22 cellular contexts compared by ENCODE assay signal in the genomic region with DNA sequence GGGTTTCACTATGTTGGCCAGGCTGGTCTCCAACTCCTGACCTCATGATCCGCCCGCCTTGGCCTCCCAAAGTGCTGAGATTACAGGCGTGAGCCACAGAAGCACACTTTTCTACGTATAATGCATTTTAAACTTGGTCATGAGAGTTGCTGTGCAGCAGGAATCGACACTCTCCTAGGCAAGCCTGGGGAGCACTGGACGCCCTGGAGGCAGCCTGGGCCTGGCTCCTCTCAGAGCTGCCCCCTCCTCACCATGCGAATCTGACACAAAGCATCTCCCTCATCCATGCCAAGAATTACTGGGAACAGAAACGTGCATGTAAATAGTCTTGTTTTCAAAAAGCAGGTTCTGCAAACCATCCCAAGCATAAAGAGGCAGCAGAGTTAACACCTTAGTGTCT.
DNase-seq lines count a peak whose midpoint lies in the region; ATAC-seq and TF ChIP-seq lines count a peak whose summit lies in the region.
"Had no signal": no experiment of that assay in that cellular context is flagged by ENCODE, and none has a peak within 500 bp of the region (broad histone marks: within the 10 kb centered on the region; RNA-seq: fewer than 3 reads in every experiment).

No MANE protein-coding gene starts in this region.

- H3K9me3 Mint-ChIP-seq in GM23338 = peaks cover 2% of the 10 kb centered on the region; the same call in 1 of the 3 replicates
- H3K9me3 Mint-ChIP-seq in WTC11 = no peaks in the 10 kb centered on the region
- H3K9me3 Mint-ChIP-seq in osteocyte (ENCODE audit: unreplicated experiment) = no peaks in the 10 kb centered on the region
- H3K9me3 Mint-ChIP-seq: activated CD8-positive, alpha-beta T cell treated with anti-CD3 and anti-CD28 coated beads for 36 hours; activated naive CD8-positive, alpha-beta T cell treated with anti-CD3 and anti-CD28 coated beads for 36 hours; activated T-helper 2 cell treated with anti-CD3 and anti-CD28 coated beads, Interferon-gamma antibody, Interleukin-2, Interleukin-4, amounts not matched to agents 10 μg/mL and 5 μg/mL and 100 μg/mL, durations not matched to agents 14 hours and 24 hours and 36 hours; central memory CD8-positive, alpha-beta T cell; dendritic cell treated with granulocyte-macrophage colony-stimulating factor and Interleukin-4, amounts not matched to agents 40 ng/mL and 50 ng/mL, for 4 days; naive thymus-derived CD8-positive, alpha-beta T cell; T-helper 1 cell treated with Interleukin-12 subunit alpha and Interleukin-12 subunit beta and Interleukin-4 antibody, amounts not matched to agents 30 μg/mL and 1 μg/mL, for 36 hours had no signal

- H3K9me3 ChIP-seq in muscle layer of colon (ENCODE audit: low read length) (no peaks in the 10 kb centered on the region), thyroid gland (no peaks in the 10 kb centered on the region)
- H3K9me3 ChIP-seq: left lung, pancreas, upper lobe of left lung had no signal

- TF ChIP-seq POLR2A in thyroid gland (IDR thresholded peaks at IDR 0.05) = no peak

- peaks cover 10% of the 10 kb centered on the region for H3K36me3 Mint-ChIP-seq in GM23338 (ENCODE audit: low read depth)
- H3K36me3 Mint-ChIP-seq in WTC11 = peaks cover 12% of the 10 kb centered on the region
- H3K36me3 Mint-ChIP-seq in osteocyte (ENCODE audit: unreplicated experiment) = peaks cover 9% of the 10 kb centered on the region

- no peak for TF ChIP-seq CTCF in GM23338 (conservative IDR thresholded peaks at IDR 0.05; ENCODE audit: low read depth in 2 of 2)
- no peak for TF ChIP-seq CTCF in WTC11 (IDR thresholded peaks at IDR 0.05)
- TF ChIP-seq CTCF in osteocyte (IDR thresholded peaks at IDR 0.05) = no peak
- TF ChIP-seq CTCF in thyroid gland (IDR thresholded peaks at IDR 0.05) = no peak

- H3K79me2 ChIP-seq in GM23338 (replicated peaks; ENCODE audit: insufficient read depth) = peaks cover 3% of the 10 kb centered on the region; the same call in 1 of the 2 replicates

- no peak for ATAC-seq in GM23338
- no peak for ATAC-seq in WTC11
- ATAC-seq in HG02938 (IDR thresholded peaks at IDR 0.05; ENCODE audit: unreplicated experiment) = no peak
- no peak for ATAC-seq in GM19328 (IDR thresholded peaks at IDR 0.05; ENCODE audit: unreplicated experiment)
- ATAC-seq: activated CD8-positive, alpha-beta T cell treated with anti-CD3 and anti-CD28 coated beads for 36 hours; left lung; naive thymus-derived CD8-positive, alpha-beta T cell; pancreas had no signal

- POLR2A ChIA-PET in WTC11 (lab: Charles Lee) = no interaction called here

- 83 to 87% methylated on average over 8 of the region's 8 CpGs for WGBS in thyroid gland, 2 donors

- CTCF ChIA-PET in WTC11 (lab: Charles Lee) = interaction anchor here (1.4 kb wide), 1 partner anchor 31 kb away, joined by 3 read pairs; no protein-coding TSS in a partner anchor

- H3K4me1 Mint-ChIP-seq in GM23338 (peaks cover 33% of the 10 kb centered on the region), WTC11 (peaks cover 30% of the 10 kb centered on the region), osteocyte (ENCODE audit: unreplicated experiment) (peaks cover 22% of the 10 kb centered on the region)
- H3K4me1 Mint-ChIP-seq: activated naive CD8-positive, alpha-beta T cell treated with anti-CD3 and anti-CD28 coated beads for 36 hours; central memory CD8-positive, alpha-beta T cell had no signal

- H3F3A ChIP-seq in GM23338 (replicated peaks; ENCODE audit: low read depth) = no peaks in the 10 kb centered on the region

- H3K27ac ChIP-seq in GM23338 (ENCODE audit: low read depth) (no peak overlapping the region), muscle layer of colon (ENCODE audit: low read depth, low read length) (peak overlapping the region; percentile 19), thyroid gland (no peak overlapping the region)
- H3K27ac ChIP-seq: left lung, pancreas, upper lobe of left lung had no signal

- intact Hi-C loops in thyroid gland (cut with DNase I) = no loop called here

- H4K20me1 ChIP-seq in GM23338 (replicated peaks; ENCODE audit: insufficient read depth) = 0 out of 2 replicates have a peak, but pooled peaks cover 3% of the 10 kb centered on the region

- DNase-seq in 8988T = peak; percentile 8
- no peak for DNase-seq in GM23338 (ENCODE audit: low spot score)
- DNase-seq in WTC11 (ENCODE audit: low spot score) = no peak
- DNase-seq in osteocyte (ENCODE audit: extremely low spot score, unreplicated experiment) = no peak
- DNase-seq in thyroid gland = no peak
- DNase-seq: activated CD4-positive, alpha-beta T cell treated with anti-CD3 and anti-CD28 coated beads for 1 hour; activated CD8-positive, alpha-beta T cell treated with anti-CD3 and anti-CD28 coated beads for 36 hours; activated naive CD8-positive, alpha-beta T cell treated with anti-CD3 and anti-CD28 coated beads for 36 hours; midbrain; naive thymus-derived CD8-positive, alpha-beta T cell; NCI-H1092; NCI-H526 treated with DMSO at 0.1 percent for 48 hours; pancreas had no signal

- no peak overlapping the region for H3K4me2 ChIP-seq in GM23338

- peak overlapping the region; percentile 33; the same call in 1 of the 2 replicates for H3K27ac Mint-ChIP-seq in GM23338
- H3K27ac Mint-ChIP-seq in WTC11 = peak overlapping the region; percentile 88
- H3K27ac Mint-ChIP-seq in osteocyte (ENCODE audit: unreplicated experiment) = no peak overlapping the region
- H3K27ac Mint-ChIP-seq: activated CD8-positive, alpha-beta T cell treated with anti-CD3 and anti-CD28 coated beads for 36 hours; activated naive CD8-positive, alpha-beta T cell treated with anti-CD3 and anti-CD28 coated beads for 36 hours; activated T-helper 2 cell treated with anti-CD3 and anti-CD28 coated beads, Interferon-gamma antibody, Interleukin-2, Interleukin-4, amounts not matched to agents 10 μg/mL and 5 μg/mL and 100 μg/mL, durations not matched to agents 14 hours and 24 hours and 36 hours; T-helper 1 cell treated with Interleukin-12 subunit alpha and Interleukin-12 subunit beta and Interleukin-4 antibody, amounts not matched to agents 30 μg/mL and 1 μg/mL, for 36 hours had no signal

- no peak overlapping the region for H3K4me3 ChIP-seq in GM23338
- H3K4me3 ChIP-seq in muscle layer of colon (ENCODE audit: low read depth in 1 of 2, low read length in 2 of 2) = no peak overlapping the region
- H3K4me3 ChIP-seq in thyroid gland (replicated peaks in 1 of 3) = no peak overlapping the region
- H3K4me3 ChIP-seq: left lung, pancreas, upper lobe of left lung had no signal

- no peaks in the 10 kb centered on the region for H3K27me3 ChIP-seq in GM23338 (ENCODE audit: insufficient read depth)
- no peaks in the 10 kb centered on the region for H3K27me3 ChIP-seq in muscle layer of colon (ENCODE audit: control insufficient read depth in 1 of 2, insufficient read depth in 2 of 2, low read length in 2 of 2)
- H3K27me3 ChIP-seq in thyroid gland = no peaks in the 10 kb centered on the region
- H3K27me3 ChIP-seq: left lung, pancreas, upper lobe of left lung had no signal

- H3K4me1 ChIP-seq in GM23338 (ENCODE audit: insufficient read depth) (peaks cover 16% of the 10 kb centered on the region), muscle layer of colon (ENCODE audit: insufficient read depth, low read length) (peaks cover 23% of the 10 kb centered on the region), thyroid gland (peaks cover 0 to 16% of the 10 kb centered on the region in 2 donors)
- H3K4me1 ChIP-seq: pancreas had no signal

- H3K4me3 Mint-ChIP-seq in GM23338 (no peak overlapping the region), WTC11 (no peak overlapping the region), osteocyte (ENCODE audit: unreplicated experiment) (no peak overlapping the region)
- H3K4me3 Mint-ChIP-seq: activated CD8-positive, alpha-beta T cell treated with anti-CD3 and anti-CD28 coated beads for 36 hours; activated naive CD8-positive, alpha-beta T cell treated with anti-CD3 and anti-CD28 coated beads for 36 hours; central memory CD8-positive, alpha-beta T cell; dendritic cell treated with granulocyte-macrophage colony-stimulating factor and Interleukin-4, amounts not matched to agents 40 ng/mL and 50 ng/mL, for 4 days; naive thymus-derived CD8-positive, alpha-beta T cell; T-helper 1 cell treated with Interleukin-12 subunit alpha and Interleukin-12 subunit beta and Interleukin-4 antibody, amounts not matched to agents 30 μg/mL and 1 μg/mL, for 36 hours had no signal

- H3K9ac ChIP-seq in muscle layer of colon (ENCODE audit: low read length) = peak overlapping the region; percentile 1

- H3K36me3 ChIP-seq in GM23338 (ENCODE audit: insufficient read depth) (no peaks in the 10 kb centered on the region), muscle layer of colon (ENCODE audit: insufficient read depth, low read length) (no peaks in the 10 kb centered on the region), thyroid gland (no peaks in the 10 kb centered on the region)
- H3K36me3 ChIP-seq: pancreas had no signal

- no peak overlapping the region for H2AFZ ChIP-seq in GM23338

- H3K27me3 Mint-ChIP-seq in GM23338 (ENCODE audit: insufficient read depth, low read depth, poor library complexity) = peaks cover 8% of the 10 kb centered on the region
- H3K27me3 Mint-ChIP-seq in WTC11 (ENCODE audit: low read depth) = no peaks in the 10 kb centered on the region; the same call in 1 of the 2 replicates
- H3K27me3 Mint-ChIP-seq in osteocyte (ENCODE audit: unreplicated experiment) = no peaks in the 10 kb centered on the region
- H3K27me3 Mint-ChIP-seq: activated CD8-positive, alpha-beta T cell treated with anti-CD3 and anti-CD28 coated beads for 36 hours; activated naive CD8-positive, alpha-beta T cell treated with anti-CD3 and anti-CD28 coated beads for 36 hours; central memory CD8-positive, alpha-beta T cell; dendritic cell treated with granulocyte-macrophage colony-stimulating factor and Interleukin-4, amounts not matched to agents 40 ng/mL and 50 ng/mL, for 4 days; naive thymus-derived CD8-positive, alpha-beta T cell had no signal

- H3K9me2 ChIP-seq in GM23338 (ENCODE audit: insufficient read depth) = no peaks in the 10 kb centered on the region

TF ChIP-seq in GM23338, 12 proteins besides CTCF, POLR2A, EP300 and RAD21 (continues in another document):
- TF ChIP-seq STAT1 (IDR thresholded peaks at IDR 0.05; ENCODE audit: unreplicated experiment) (no peak), JUNB (IDR thresholded peaks at IDR 0.05; ENCODE audit: unreplicated experiment) (no peak), ZNF331 (CRISPR knock-in tag; IDR thresholded peaks at IDR 0.05; ENCODE audit: low read depth) (no peak)

TF ChIP-seq in WTC11, 78 proteins besides CTCF, POLR2A, EP300 and RAD21 (continues in another document):
- no peak for TF ChIP-seq ZNF232 (CRISPR knock-in tag; IDR thresholded peaks at IDR 0.05)
